15 cellular contexts compared by ENCODE assay signal in the genomic region with DNA sequence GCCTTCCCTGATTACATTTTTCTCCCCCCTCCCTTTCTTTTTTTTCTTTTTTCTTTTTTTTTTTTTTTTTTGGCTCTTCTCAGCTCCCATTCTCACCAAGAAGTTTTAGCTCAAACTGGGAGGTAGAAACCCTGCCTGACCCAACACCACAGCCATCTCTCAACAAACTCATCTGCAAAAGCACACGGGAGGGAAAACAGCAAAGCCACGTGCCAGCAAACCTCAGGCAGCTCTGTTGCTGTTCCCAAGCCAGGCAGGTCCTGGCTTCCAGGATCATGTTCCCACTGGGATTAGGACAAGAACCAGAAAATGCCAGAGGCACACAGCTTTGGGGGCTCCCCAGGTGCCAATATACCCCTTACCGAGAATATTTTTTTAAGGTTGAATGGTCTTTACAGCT. TPM values are rescaled to one million over a fixed set of nuclear protein-coding genes. Genes with fewer than 3 reads are reported as not detected.
DNase-seq lines count a peak whose midpoint lies in the region; ATAC-seq, FAIRE-seq and TF ChIP-seq lines count a peak whose summit lies in the region.
"Had no signal": no experiment of that assay in that cellular context is flagged by ENCODE, and none has a peak within 500 bp of the region (broad histone marks: within the 10 kb centered on the region; RNA-seq: fewer than 3 reads in every experiment).

No MANE protein-coding gene starts in this region.

- no peaks in the 10 kb centered on the region for H3K79me1 ChIP-seq in IMR-90 (ENCODE audit: low read depth in 1 of 2, low read length in 2 of 2)

- H3K18ac ChIP-seq in IMR-90 (ENCODE audit: low read depth, low read length) = peak overlapping the region; percentile 37; the same call in 1 of the 2 replicates

- intact Hi-C loops in IMR-90 (cut with micrococcal nuclease) (no loop called here), K562 (cut with micrococcal nuclease) (no loop called here), Caco-2 (cut with micrococcal nuclease; ENCODE audit: unreplicated experiment) (loop anchor here (2.0 kb wide), 1 partner anchor 77 kb away; no protein-coding TSS in a partner anchor), left lung (cut with DNase I) (no loop called here)

- H3K36me3 ChIP-seq in IMR-90 (ENCODE audit: control insufficient read depth, insufficient read depth, low read length) = no peaks in the 10 kb centered on the region
- H3K36me3 ChIP-seq in K562 (ENCODE audit: control insufficient read depth, insufficient read depth, low read length) = no peaks in the 10 kb centered on the region
- no peaks in the 10 kb centered on the region for H3K36me3 ChIP-seq in smooth muscle cell (ENCODE audit: low read depth)
- no peaks in the 10 kb centered on the region for H3K36me3 ChIP-seq in Caco-2 (ENCODE audit: control insufficient read depth, insufficient read depth, low read length)
- no peaks in the 10 kb centered on the region for H3K36me3 ChIP-seq in left lung

- CTCF ChIA-PET in IMR-90 (lab: Yijun Ruan, JAX) (interaction anchor here (0.7 kb wide), 1 partner anchor 854 kb away, joined by 5 read pairs; no protein-coding TSS in a partner anchor), K562 (lab: Yijun Ruan, JAX; ENCODE audit: low intra/inter-chr PET ratio) (no interaction called here), Caco-2 (lab: Charles Lee) (interaction anchor here (0.7 kb wide), 1 partner anchor 39 kb away, joined by 3 read pairs; no protein-coding TSS in a partner anchor)

- H3K4me1 Mint-ChIP-seq in Caco-2 (ENCODE audit: low read depth, unreplicated experiment) = peaks cover 8% of the 10 kb centered on the region
- H3K4me1 Mint-ChIP-seq: CD8-positive, alpha-beta memory T cell had no signal

- DNase-seq in IMR-90 (no peak), K562 (ENCODE audit: extremely low read depth in 1 of 4, low spot score in 3 of 4) (no peak), fibroblast of the aortic adventitia (ENCODE audit: low read depth) (peak; percentile 22), smooth muscle cell (lab: John Stamatoyannopoulos, UW; ENCODE audit: unreplicated experiment) (no peak), Caco-2 (no peak), left lung (no peak)
- DNase-seq: CD8-positive, alpha-beta memory T cell; DMS 273 treated with DMSO at 0.1 percent for 48 hours; H9; NCI-H1930; NCI-H2171 treated with DMSO at 0.1 percent for 48 hours; NCI-H510A had no signal

- H2BK120ac ChIP-seq in IMR-90 (ENCODE audit: low read depth, low read length) = peak overlapping the region; percentile 57; the same call in 1 of the 2 replicates

- peaks cover 10% of the 10 kb centered on the region for H3K27me3 Mint-ChIP-seq in Caco-2 (ENCODE audit: insufficient read depth, unreplicated experiment)

- H4K8ac ChIP-seq in IMR-90 (ENCODE audit: low read depth in 2 of 2, low read length in 2 of 2) = no peak overlapping the region

- no peak for TF ChIP-seq RAD21 in IMR-90 (IDR thresholded peaks at IDR 0.05; ENCODE audit: low read length)
- TF ChIP-seq RAD21 in K562 (CRISPR knock-in tag; conservative IDR thresholded peaks at IDR 0.05 in 1 of 2, IDR thresholded peaks at IDR 0.05 in 1 of 2) = no peak

- H3K9me3 Mint-ChIP-seq in Caco-2 (ENCODE audit: unreplicated experiment) = no peaks in the 10 kb centered on the region
- H3K9me3 Mint-ChIP-seq: CD8-positive, alpha-beta memory T cell; H9 had no signal

- H2AFZ ChIP-seq in IMR-90 (replicated peaks; ENCODE audit: low read length, poor library complexity) (no peak overlapping the region), K562 (ENCODE audit: low read depth, low read length) (no peak overlapping the region), smooth muscle cell (ENCODE audit: low read depth) (no peak overlapping the region)

- H3F3A ChIP-seq in smooth muscle cell (ENCODE audit: low read depth) = peaks cover 5% of the 10 kb centered on the region

- no peak overlapping the region for H3K56ac ChIP-seq in IMR-90 (ENCODE audit: extremely low read depth, insufficient read depth, low read length)

- H3K4me3 ChIP-seq in IMR-90 (ENCODE audit: insufficient read depth, low read depth, low read length) (no peak overlapping the region), K562 (no peak overlapping the region), fibroblast of the aortic adventitia (ENCODE audit: low read depth, low read length) (no peak overlapping the region), smooth muscle cell (no peak overlapping the region), Caco-2 (ENCODE audit: low read depth, low read length) (no peak overlapping the region), left lung (no peak overlapping the region)

- H4K5ac ChIP-seq in IMR-90 (ENCODE audit: low read depth, low read length) = no peak overlapping the region

- H2BK5ac ChIP-seq in IMR-90 (ENCODE audit: low read depth, low read length, poor library complexity, severe bottlenecking) = no peak overlapping the region

- no peak overlapping the region for H3K4me2 ChIP-seq in IMR-90 (ENCODE audit: low read depth, low read length)
- H3K4me2 ChIP-seq in K562 (ENCODE audit: insufficient read depth, low read length) = no peak overlapping the region
- H3K4me2 ChIP-seq in smooth muscle cell = no peak overlapping the region

- no peak overlapping the region for H2AK9ac ChIP-seq in IMR-90 (replicated peaks; ENCODE audit: low read depth, low read length, poor library complexity)

- no peak overlapping the region for H3K14ac ChIP-seq in IMR-90 (replicated peaks; ENCODE audit: low read depth, low read length)

- peak overlapping the region; percentile 32; the same call in 1 of the 2 replicates for H3K4ac ChIP-seq in IMR-90 (ENCODE audit: low read depth, low read length)

- in situ Hi-C loops in IMR-90 (cut with MboI; ENCODE audit: low sequenced_read_pairs) (no loop called here), K562 (cut with MboI) (no loop called here)

- H2AK5ac ChIP-seq in IMR-90 (ENCODE audit: low read depth, low read length) = no peak overlapping the region

- H3K4me3 Mint-ChIP-seq in Caco-2 (ENCODE audit: unreplicated experiment) = no peak overlapping the region
- H3K4me3 Mint-ChIP-seq: CD8-positive, alpha-beta memory T cell; H9 had no signal

- ATAC-seq in IMR-90 (ENCODE audit: low read depth) (no peak), K562 (no peak), GM21528 (IDR thresholded peaks at IDR 0.05; ENCODE audit: low FRiP score, unreplicated experiment) (no peak), left lung (no peak)
- ATAC-seq: Panc1 had no signal

- no peak for FAIRE-seq in K562 (lab: Jason Lieb, UNC)

- WGBS in IMR-90 (ENCODE audit: extremely low coverage in 2 of 2, insufficient read length in 1 of 2), 2 experiments = 21% methylated on average over 2 of the region's 3 CpGs; no CpG with 5 or more reads in 1 of the 2 experiments
- WGBS in K562 (ENCODE audit: insufficient coverage, low coverage, missing lambda C conversion rate) = 23% methylated on average over 3 of the region's 3 CpGs
- WGBS in smooth muscle cell (ENCODE audit: low lambda C conversion rate) = 49% methylated on average over 3 of the region's 3 CpGs

- TF ChIP-seq POLR2A in IMR-90 (IDR thresholded peaks at IDR 0.05; ENCODE audit: low read depth, low read length) (no peak), K562 (conservative IDR thresholded peaks at IDR 0.05) (no peak)

- no peak for TF ChIP-seq EP300 in K562 (IDR thresholded peaks at IDR 0.05; ENCODE audit: low read length)

- H3K4me1 ChIP-seq in IMR-90 (ENCODE audit: control insufficient read depth, insufficient read depth, low read length) (peaks cover 9% of the 10 kb centered on the region; the same call in 1 of the 2 replicates), K562 (replicated peaks in 1 of 2; ENCODE audit: control insufficient read depth in 2 of 2, insufficient read depth in 2 of 2, low read length in 2 of 2) (no peaks in the 10 kb centered on the region), smooth muscle cell (ENCODE audit: low read depth) (peaks cover 2% of the 10 kb centered on the region), Caco-2 (no peaks in the 10 kb centered on the region), left lung (no peaks in the 10 kb centered on the region)

- H3K79me2 ChIP-seq in K562 (ENCODE audit: control insufficient read depth, insufficient read depth, low read length) (no peaks in the 10 kb centered on the region), smooth muscle cell (ENCODE audit: low read depth) (no peaks in the 10 kb centered on the region)

- no peak for TF ChIP-seq CTCF in IMR-90 (conservative IDR thresholded peaks at IDR 0.05; ENCODE audit: low read depth, low read length)
- no peak for TF ChIP-seq CTCF in K562 (IDR thresholded peaks at IDR 0.05 in 2 of 3, conservative IDR thresholded peaks at IDR 0.05 in 1 of 3; ENCODE audit: insufficient read depth in 2 of 3, low read depth in 1 of 3, low read length in 3 of 3)
- TF ChIP-seq CTCF in fibroblast of the aortic adventitia (IDR thresholded peaks at IDR 0.05; ENCODE audit: insufficient read depth, low read length) = no peak
- no peak for TF ChIP-seq CTCF in smooth muscle cell (IDR thresholded peaks at IDR 0.05; ENCODE audit: borderline replicate concordance, insufficient read depth, poor library complexity, severe bottlenecking)
- no peak for TF ChIP-seq CTCF in Caco-2 (IDR thresholded peaks at IDR 0.05; ENCODE audit: insufficient read depth in 1 of 2, low read depth in 1 of 2, low read length in 1 of 2, severe bottlenecking in 1 of 2, unreplicated experiment in 1 of 2)
- TF ChIP-seq CTCF in left lung (IDR thresholded peaks at IDR 0.05) = no peak

- H3K27ac ChIP-seq in IMR-90 (ENCODE audit: insufficient read depth, low read length) (peak overlapping the region; percentile 57; the same call in 1 of the 2 replicates), K562 (ENCODE audit: extremely low read depth, low read depth, low read length) (no peak overlapping the region), smooth muscle cell (ENCODE audit: low read depth) (peak overlapping the region; percentile 15), left lung (no peak overlapping the region)

- H3K23ac ChIP-seq in IMR-90 (ENCODE audit: low read depth, low read length) = no peak overlapping the region

- H3K9me1 ChIP-seq in IMR-90 (ENCODE audit: insufficient read depth, low read length) = no peaks in the 10 kb centered on the region
- no peaks in the 10 kb centered on the region for H3K9me1 ChIP-seq in K562 (ENCODE audit: control insufficient read depth, insufficient read depth, low read length)

- BruUV-seq in IMR-90 (replicated peaks; lab: Mats Ljungman, UMichigan) = no TSS peak
- no TSS peak for BruUV-seq in K562 (replicated peaks; lab: Mats Ljungman, UMichigan)
- BruUV-seq in Caco-2 (replicated peaks; lab: Mats Ljungman, UMichigan) = no TSS peak

- H3K27ac Mint-ChIP-seq in Caco-2 (ENCODE audit: unreplicated experiment) = no peak overlapping the region
- H3K27ac Mint-ChIP-seq: CD8-positive, alpha-beta memory T cell; H9 had no signal

- H2BK15ac ChIP-seq in IMR-90 (ENCODE audit: low read depth, low read length) = no peak overlapping the region

- dilution Hi-C loops in IMR-90 (cut with HindIII; ENCODE audit: low sequenced_read_pairs, unreplicated experiment) = no loop called here

- H3K36me3 Mint-ChIP-seq in Caco-2 (ENCODE audit: insufficient read depth, unreplicated experiment) = no peaks in the 10 kb centered on the region
- H3K36me3 Mint-ChIP-seq: CD8-positive, alpha-beta memory T cell had no signal

- peak overlapping the region; percentile 39; the same call in 1 of the 2 replicates for H4K91ac ChIP-seq in IMR-90 (ENCODE audit: insufficient read depth, low read depth, low read length)

- no peaks in the 10 kb centered on the region for H3K9me3 ChIP-seq in IMR-90 (ENCODE audit: control insufficient read depth, insufficient read depth, low read length)
- no peaks in the 10 kb centered on the region for H3K9me3 ChIP-seq in K562 (replicated peaks; ENCODE audit: control insufficient read depth, insufficient read depth, low read depth, low read length)
- no peaks in the 10 kb centered on the region for H3K9me3 ChIP-seq in smooth muscle cell (replicated peaks; ENCODE audit: low read depth)
- no peaks in the 10 kb centered on the region for H3K9me3 ChIP-seq in Caco-2
- no peaks in the 10 kb centered on the region for H3K9me3 ChIP-seq in left lung

- H4K20me1 ChIP-seq in IMR-90 (ENCODE audit: insufficient read depth, low read length) = no peaks in the 10 kb centered on the region
- H4K20me1 ChIP-seq in K562 (replicated peaks; ENCODE audit: control insufficient read depth, insufficient read depth, low read length) = no peaks in the 10 kb centered on the region
- no peaks in the 10 kb centered on the region for H4K20me1 ChIP-seq in smooth muscle cell (ENCODE audit: low read depth)

- no peaks in the 10 kb centered on the region for H3K27me3 ChIP-seq in IMR-90 (ENCODE audit: control insufficient read depth, insufficient read depth, low read length)
- H3K27me3 ChIP-seq in K562 (ENCODE audit: control insufficient read depth in 2 of 2, insufficient read depth in 2 of 2, low read length in 2 of 2) = no peaks in the 10 kb centered on the region; a peak in 1 of 5 replicates
- no peaks in the 10 kb centered on the region for H3K27me3 ChIP-seq in smooth muscle cell (ENCODE audit: low read depth)
- no peaks in the 10 kb centered on the region for H3K27me3 ChIP-seq in Caco-2 (replicated peaks; ENCODE audit: control insufficient read depth, insufficient read depth, low read length)
- H3K27me3 ChIP-seq in left lung = no peaks in the 10 kb centered on the region

- H2BK20ac ChIP-seq in IMR-90 (ENCODE audit: low read depth, low read length) = no peak overlapping the region

- no peak overlapping the region for H3K9ac ChIP-seq in IMR-90 (ENCODE audit: low read depth, low read length)
- H3K9ac ChIP-seq in K562 (ENCODE audit: insufficient read depth in 1 of 2, low read depth in 2 of 2, low read length in 2 of 2) = no peak overlapping the region
- no peak overlapping the region for H3K9ac ChIP-seq in smooth muscle cell (ENCODE audit: low read depth)

- POLR2A ChIA-PET in IMR-90 (lab: Charles Lee; ENCODE audit: unreplicated experiment) (no interaction called here), K562 (lab: Yijun Ruan, JAX) (interaction anchor here (1.0 kb wide), 1 partner anchor 80 kb away, joined by 4 read pairs; no protein-coding TSS in a partner anchor), Caco-2 (lab: Charles Lee) (no interaction called here)

RNA-seq across cellular contexts. Expression of gene ITIH5, which starts 56.7 kb away (rescaled TPM):
- total RNA-seq in IMR-90 (2012; rRNA removed) (under 0.01 TPM in 2 replicates), K562 (2014; rRNA removed) (2.5 and 3.2 TPM in 2 replicates), K562 (2014; rRNA removed; fragmentation: Illumina TruSeq; extraction: Trizol) (2.4 and 3.0 TPM in 2 replicates), K562 (2015; rRNA removed; fragmentation: Illumina TruSeq; extraction: Trizol) (2.4 and 2.6 TPM in 2 replicates), K562 (2021) (3.9 and 4.9 TPM in 2 replicates), fibroblast of the aortic adventitia (ENCODE audit: low replicate concordance) (0.09 and 9.6 TPM in 2 replicates), smooth muscle cell (12.6 and 14.9 TPM in 2 replicates), Caco-2 (2022) (0.18 and 0.51 TPM in 2 replicates), left lung (1 to 10 TPM; 7.0 to 9.7 TPM)
- polyA plus RNA-seq in IMR-90 (2012; rRNA removed) (0.07 TPM in 2 replicates), K562 (2011; rRNA removed) (0.32 and 0.52 TPM in 2 replicates), K562 (2014; fragmentation: Illumina TruSeq; extraction: Trizol) (3.9 and 4.5 TPM in 2 replicates), K562 (2014; fragmentation: Nextera tagmentation; extraction: Ambion mirVana) (under 1 TPM; 0.72 to 0.91 TPM), K562 (2014; rRNA removed) (3.0 and 5.2 TPM in 2 replicates), smooth muscle cell (9.1 and 9.6 TPM in 2 replicates)
- polyA plus RNA-seq in IMR-90 (2012; cell fraction: cytosol; rRNA removed) = 0.02 TPM in 1 of 2 replicates, not detected in the other
- 0.04 and 0.08 TPM in 2 replicates for polyA plus RNA-seq in IMR-90 (2012; cell fraction: nucleus; rRNA removed; ENCODE audit: low replicate concordance)
- total RNA-seq in K562 (2011; cell fraction: chromatin; rRNA removed; ENCODE audit: low replicate concordance) = 1.2 and 1.8 TPM in 2 replicates
- total RNA-seq in K562 (2011; cell fraction: nucleolus; rRNA removed) = 0.83 and 1.3 TPM in 2 replicates
- total RNA-seq in K562 (2011; cell fraction: nucleoplasm; rRNA removed) = 1.0 and 1.2 TPM in 2 replicates
- polyA plus RNA-seq in K562 (2011; cell fraction: cytosol; rRNA removed) = 0.53 and 0.60 TPM in 2 replicates
- 0.29 and 0.40 TPM in 2 replicates for polyA plus RNA-seq in K562 (2011; cell fraction: nucleus; rRNA removed)
- 2.5 and 19.2 TPM in 2 replicates for polyA plus RNA-seq in K562 (2012)
- polyA minus RNA-seq in K562 (2011; rRNA and poly(A)+ RNA removed) = 0.60 and 1.1 TPM in 2 replicates
- 0.38 TPM in 1 of 2 replicates, not detected in the other for polyA minus RNA-seq in K562 (2011; cell fraction: cytosol; rRNA and poly(A)+ RNA removed)
- 0.11 and 0.67 TPM in 2 replicates for polyA minus RNA-seq in K562 (2011; cell fraction: nucleus; rRNA and poly(A)+ RNA removed)
- total RNA-seq: CD8-positive, alpha-beta memory T cell; LHCN-M2 had no signal
- polyA plus RNA-seq: CD8-positive, alpha-beta memory T cell had no signal

Comparison
In these comparisons a context has a peak if more than half of its experiments do, and no peak if none do; other contexts are left out.
1. H3K27ac ChIP-seq: peak in IMR-90 (single experiment) and smooth muscle cell (single experiment); none in K562 (single experiment) and left lung (0 of 2).